Comparison of ENCODE assay signal across 8 cellular contexts in the genomic region with DNA sequence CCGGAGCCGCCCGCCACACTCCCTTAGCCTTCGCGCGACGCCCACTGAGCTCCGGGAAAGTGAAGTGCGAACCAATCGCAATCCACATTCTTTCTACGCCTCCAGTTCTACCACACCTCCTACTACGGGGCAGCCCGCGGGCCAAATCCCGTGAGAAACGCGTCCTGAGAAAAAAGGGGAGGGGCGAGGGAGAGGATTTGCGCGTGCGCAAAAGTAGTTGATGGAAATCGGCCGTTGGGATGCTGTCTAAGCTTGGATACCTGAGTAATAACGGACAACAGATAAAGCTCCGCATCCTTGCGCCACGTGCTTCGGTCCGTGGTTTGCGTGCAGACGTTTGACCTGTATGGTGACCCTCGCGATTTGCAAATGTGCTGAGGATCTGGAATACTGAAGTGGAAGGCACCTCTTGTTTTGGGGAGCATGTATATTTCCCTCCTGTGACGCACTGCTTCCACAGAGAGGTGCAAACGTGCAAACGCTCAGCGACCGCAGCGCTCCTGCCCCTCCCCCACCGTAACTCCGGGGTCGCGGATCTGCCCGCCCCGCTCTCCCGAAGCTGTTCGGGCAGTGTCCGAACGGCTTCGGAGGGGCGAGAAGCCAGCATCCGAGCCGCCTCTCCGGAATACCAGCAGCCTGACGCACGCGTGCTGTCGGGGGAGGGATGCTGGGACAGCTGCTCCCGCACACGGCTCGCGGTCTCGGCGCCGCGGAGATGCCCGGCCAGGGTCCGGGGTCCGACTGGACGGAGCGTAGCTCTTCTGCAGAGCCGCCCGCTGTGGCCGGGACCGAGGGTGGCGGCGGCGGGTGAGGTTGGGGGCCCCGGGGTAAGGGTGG. TPM values are rescaled to one million over a fixed set of nuclear protein-coding genes. Genes with fewer than 3 reads are reported as not detected.
A peak's percentile ranks its signal among the peaks of the same experiment; 100 is the strongest.
DNase-seq lines count a peak whose midpoint lies in the region; ATAC-seq, FAIRE-seq and TF ChIP-seq lines count a peak whose summit lies in the region.

A gene with protein sequence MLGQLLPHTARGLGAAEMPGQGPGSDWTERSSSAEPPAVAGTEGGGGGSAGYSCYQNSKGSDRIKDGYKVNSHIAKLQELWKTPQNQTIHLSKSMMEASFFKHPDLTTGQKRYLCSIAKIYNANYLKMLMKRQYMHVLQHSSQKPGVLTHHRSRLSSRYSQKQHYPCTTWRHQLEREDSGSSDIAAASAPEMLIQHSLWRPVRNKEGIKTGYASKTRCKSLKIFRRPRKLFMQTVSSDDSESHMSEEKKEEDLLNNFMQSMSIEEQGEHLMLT (plus strand): TSS at position 634 of the 837 bp plus-strand sequence. CDS start 31 bp downstream, at position 665.
A gene (minus strand): TSS at position 46 of the 837 bp plus-strand sequence. CDS start 54 bp downstream, outside the sequence.

- TF ChIP-seq EP300 in tibial nerve (IDR thresholded peaks at IDR 0.05): peak; percentile 93 to 97

- H3K4me1 Mint-ChIP-seq in activated naive CD8-positive, alpha-beta T cell treated with anti-CD3 and anti-CD28 coated beads, Interleukin-2, amount 50 U/mL, for 24 hours: peaks cover 55% of the 10 kb centered on the region

- peak within 1 kb of the TSS; percentile 100 for H3K27ac Mint-ChIP-seq in activated naive CD8-positive, alpha-beta T cell treated with anti-CD3 and anti-CD28 coated beads, Interleukin-2, amount 50 U/mL, for 24 hours

- no peak for TF ChIP-seq CTCF in GM12865 (IDR thresholded peaks at IDR 0.05; ENCODE audit: insufficient read depth, low read depth, low read length, missing control alignments)
- TF ChIP-seq CTCF in pancreas (IDR thresholded peaks at IDR 0.05): no peak
- TF ChIP-seq CTCF in tibial nerve (IDR thresholded peaks at IDR 0.05): peak in 1 of 5 experiments; percentile 55

- H3K4me3 ChIP-seq in GM12865 (ENCODE audit: low read depth, low read length) (peak within 1 kb of the TSS; percentile 99), pancreas (peak within 1 kb of the TSS; percentile 49 to 76 (median 67)), tibial nerve (peak within 1 kb of the TSS; percentile 75 to 98 (median 87))

- intact Hi-C loops in Right ventricle myocardium superior (cut with DNase I): no loop called here
- intact Hi-C loops in pancreas (cut with DNase I): no loop called here

- no peaks in the 10 kb centered on the region for H3K9me3 Mint-ChIP-seq in activated naive CD8-positive, alpha-beta T cell treated with anti-CD3 and anti-CD28 coated beads, Interleukin-2, amount 50 U/mL, for 24 hours

- peak within 1 kb of the TSS; percentile 99 for H3K4me3 Mint-ChIP-seq in activated naive CD8-positive, alpha-beta T cell treated with anti-CD3 and anti-CD28 coated beads, Interleukin-2, amount 50 U/mL, for 24 hours

- TF ChIP-seq POLR2A in tibial nerve (IDR thresholded peaks at IDR 0.05): peak; percentile 56 to 83

- WGBS in pancreas, 2 donors: 0 to 1% methylated on average over 74 to 79 of the region's 79 CpGs
- WGBS in tibial nerve, 2 donors: 0 to 1% methylated on average over 44 to 56 of the region's 79 CpGs

- peak; percentile 59 for FAIRE-seq in pancreas (lab: Jason Lieb, UNC)

- H3K27ac ChIP-seq in pancreas: peak within 1 kb of the TSS; percentile 73 to 88 (median 78)
- peak within 1 kb of the TSS; percentile 88 to 99 (median 93) for H3K27ac ChIP-seq in tibial nerve

- H3K9me3 ChIP-seq in pancreas (no peaks in the 10 kb centered on the region), tibial nerve (no peaks in the 10 kb centered on the region)

- H3K27me3 Mint-ChIP-seq in activated naive CD8-positive, alpha-beta T cell treated with anti-CD3 and anti-CD28 coated beads, Interleukin-2, amount 50 U/mL, for 24 hours: peaks cover 5% of the 10 kb centered on the region

- H3K4me1 ChIP-seq in pancreas: peaks cover 7 to 11% (median 7%) of the 10 kb centered on the region in 3 donors
- peaks cover 8 to 39% (median 18%) of the 10 kb centered on the region in 4 donors for H3K4me1 ChIP-seq in tibial nerve

- ATAC-seq in HG02763 (IDR thresholded peaks at IDR 0.05; ENCODE audit: unreplicated experiment): peak; percentile 76
- ATAC-seq in activated naive CD8-positive, alpha-beta T cell treated with anti-CD3 and anti-CD28 coated beads, Interleukin-2, amount 50 U/mL, for 24 hours: peak; percentile 79
- ATAC-seq in Right ventricle myocardium superior (ENCODE audit: poor library complexity): peak; percentile 96
- ATAC-seq in pancreas: peak; percentile 92 to 96 (median 96)

- peak; percentile 98 for DNase-seq in GM12865 (ENCODE audit: low read depth)
- DNase-seq in NCI-H1417 treated with DMSO at 0.1 percent for 48 hours (lab: John Stamatoyannopoulos, UW): peak; percentile 99
- DNase-seq in SW480 (ENCODE audit: low spot score): peak; percentile 98
- peak; percentile 93 for DNase-seq in activated naive CD8-positive, alpha-beta T cell treated with anti-CD3 and anti-CD28 coated beads, Interleukin-2, amount 50 U/mL, for 24 hours
- peak; percentile 97 for DNase-seq in Right ventricle myocardium superior
- peak; percentile 94 to 98 (median 96) for DNase-seq in pancreas
- peak; percentile 93 to 95 for DNase-seq in tibial nerve (ENCODE audit: low spot score in 2 of 2)

- peaks cover 41% of the 10 kb centered on the region for H3K36me3 Mint-ChIP-seq in activated naive CD8-positive, alpha-beta T cell treated with anti-CD3 and anti-CD28 coated beads, Interleukin-2, amount 50 U/mL, for 24 hours (ENCODE audit: low read depth)

- no peaks in the 10 kb centered on the region for H3K27me3 ChIP-seq in pancreas
- no peaks in the 10 kb centered on the region for H3K27me3 ChIP-seq in tibial nerve

- H3K36me3 ChIP-seq in pancreas: no peaks in the 10 kb centered on the region
- peaks cover 0 to 23% (median 4%) of the 10 kb centered on the region in 3 donors for H3K36me3 ChIP-seq in tibial nerve

RNA-seq across cellular contexts. Expression of the first gene that starts in this region (rescaled TPM):
- total RNA-seq in Right ventricle myocardium superior (3.3 TPM), pancreas (1 to 10 TPM in 4 of 6 donors, under 1 TPM in 2; 0.37 to 1.9 (median 1.1) TPM), tibial nerve (1 to 10 TPM; 4.1 to 9.6 (median 6.2) TPM)
- 1 to 10 TPM; 2.3 to 2.8 TPM for polyA plus RNA-seq in pancreas

RNA-seq across cellular contexts. Expression of the second gene that starts in this region (rescaled TPM):
- 28.1 TPM for total RNA-seq in Right ventricle myocardium superior
- total RNA-seq in pancreas: 10 to 100 TPM in 4 of 6 donors, 1 to 10 TPM in 2; 6.8 to 11.5 (median 10.2) TPM
- 10 to 100 TPM in 1 of 2 donors, 1 to 10 TPM in 1; 6.8 to 11.1 TPM for polyA plus RNA-seq in pancreas
- 10 to 100 TPM; 16.7 to 31.0 (median 24.8) TPM for total RNA-seq in tibial nerve

Comparison
In these comparisons a context has a peak if more than half of its experiments do, and no peak if none do; other contexts are left out.
1. Peak in every context shown above with its lines: DNase-seq, ATAC-seq, H3K4me3 ChIP-seq and H3K27ac ChIP-seq.